22 cellular contexts compared by ENCODE assay signal in the genomic region with DNA sequence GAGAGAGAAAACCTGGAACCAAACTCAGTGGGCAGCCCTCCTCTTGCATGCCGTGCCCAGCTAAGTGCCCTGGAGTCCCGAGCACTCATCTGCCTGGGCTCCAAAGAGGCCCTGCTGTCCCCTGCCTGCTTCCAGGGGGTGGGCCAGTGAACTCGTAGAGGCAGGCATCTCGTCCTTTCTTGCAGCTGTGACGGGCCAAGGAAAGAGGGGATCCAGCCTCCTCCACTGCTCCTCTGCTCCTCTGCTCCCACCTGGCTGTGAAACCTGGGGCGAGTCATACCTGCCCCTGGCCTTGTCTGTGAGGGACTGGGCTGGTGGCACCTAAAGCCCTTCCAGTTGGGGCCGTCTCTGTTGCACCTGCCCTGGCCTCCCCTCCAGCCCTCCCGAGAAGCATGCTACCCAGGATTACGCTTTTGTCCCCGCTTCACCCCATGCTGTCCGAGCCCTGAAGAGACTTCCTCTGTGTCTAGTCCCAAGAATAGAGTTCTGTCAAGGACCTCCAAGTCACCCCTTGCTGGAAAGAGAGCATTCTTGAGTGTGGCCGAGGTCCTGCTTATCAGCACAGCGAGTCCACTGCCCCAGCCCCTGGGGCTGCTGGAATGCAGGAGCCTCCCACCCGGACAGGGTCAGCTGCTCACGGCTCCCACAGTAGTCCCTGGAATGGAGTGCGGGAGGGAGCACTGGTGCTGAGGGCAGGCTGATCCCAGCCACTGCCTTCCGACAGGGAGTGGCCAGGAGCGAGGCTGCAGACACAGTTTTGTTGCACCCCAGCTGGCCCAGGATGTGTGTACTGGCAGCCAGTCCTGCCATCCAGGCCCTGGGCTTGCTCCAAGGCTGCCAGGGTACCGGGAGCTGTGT. TPM values are rescaled to one million over a fixed set of nuclear protein-coding genes. Genes with fewer than 3 reads are reported as not detected.
A peak's percentile ranks its signal among the peaks of the same experiment; 100 is the strongest.
DNase-seq lines count a peak whose midpoint lies in the region; ATAC-seq, FAIRE-seq and TF ChIP-seq lines count a peak whose summit lies in the region.
"Had no signal": no experiment of that assay in that cellular context is flagged by ENCODE, and none has a peak within 500 bp of the region (broad histone marks: within the 10 kb centered on the region; RNA-seq: fewer than 3 reads in every experiment).

No MANE protein-coding gene starts in this region.

- no peak overlapping the region for H3K4me2 ChIP-seq in HepG2 (ENCODE audit: low read depth, low read length)

- H4K20me1 ChIP-seq in HepG2 (ENCODE audit: insufficient read depth, low read length), result no peaks in the 10 kb centered on the region; the same call in 1 of the 2 replicates

- no peaks in the 10 kb centered on the region for H3K79me2 ChIP-seq in HepG2 (ENCODE audit: insufficient read depth, low read length)

- peaks cover 15% of the 10 kb centered on the region for H3K4me1 Mint-ChIP-seq in progenitor cell of endocrine pancreas (ENCODE audit: low read depth)
- no peaks in the 10 kb centered on the region for H3K4me1 Mint-ChIP-seq in T-cell
- H3K4me1 Mint-ChIP-seq: activated naive CD8-positive, alpha-beta T cell treated with anti-CD3 and anti-CD28 coated beads, Interleukin-2, amount 50 U/mL, for 24 hours had no signal

- BruUV-seq in HepG2 (replicated peaks; lab: Mats Ljungman, UMichigan) (no TSS peak), A673 (replicated peaks; lab: Mats Ljungman, UMichigan) (no TSS peak)

- no peak for TF ChIP-seq RAD21 in HepG2 (CRISPR knock-in tag; IDR thresholded peaks at IDR 0.05)

- peaks cover 7 to 84% of the 10 kb centered on the region in 2 experiments; a peak in 4 of 5 replicates for H3K27me3 ChIP-seq in HepG2 (ENCODE audit: control insufficient read depth in 1 of 2, insufficient read depth in 2 of 2, low read length in 2 of 2)
- H3K27me3 ChIP-seq in A673 (replicated peaks; ENCODE audit: insufficient read depth, low read depth, low read length, poor library complexity), result no peaks in the 10 kb centered on the region
- H3K27me3 ChIP-seq: MG63 had no signal

- intact Hi-C loops in HepG2 (cut with micrococcal nuclease; ENCODE audit: unreplicated experiment), result no loop called here
- intact Hi-C loops in A673 (cut with micrococcal nuclease; ENCODE audit: unreplicated experiment), result no loop called here

- H3K9me3 Mint-ChIP-seq in progenitor cell of endocrine pancreas (ENCODE audit: low read depth) (no peaks in the 10 kb centered on the region), T-cell (no peaks in the 10 kb centered on the region)
- H3K9me3 Mint-ChIP-seq: activated naive CD8-positive, alpha-beta T cell treated with anti-CD3 and anti-CD28 coated beads, Interleukin-2, amount 50 U/mL, for 24 hours; activated T-cell treated with anti-CD3 and anti-CD28 coated beads, Interleukin-2, amount 50 U/mL, for 72 hours; CD8-positive, alpha-beta T cell; naive B cell had no signal

- no peaks in the 10 kb centered on the region for H3K9me3 ChIP-seq in HepG2 (ENCODE audit: low read length)
- no peaks in the 10 kb centered on the region for H3K9me3 ChIP-seq in A673 (ENCODE audit: low read depth, low read length, poor library complexity, severe bottlenecking)
- H3K9me3 ChIP-seq: MG63 had no signal

- no peak overlapping the region for H3K9ac ChIP-seq in HepG2 (ENCODE audit: insufficient read depth, low read depth, low read length)

- ATAC-seq in esophagus mucosa (peak; percentile 6), HepG2 (peak; percentile 19; the same call in 2 of the 3 replicates), GM18505 (IDR thresholded peaks at IDR 0.05; ENCODE audit: unreplicated experiment) (no peak), T-cell (replicated peaks in 1 of 4) (no peak), GM18498 (IDR thresholded peaks at IDR 0.05; ENCODE audit: unreplicated experiment) (no peak)
- ATAC-seq: activated naive CD8-positive, alpha-beta T cell treated with anti-CD3 and anti-CD28 coated beads, Interleukin-2, amount 50 U/mL, for 24 hours; activated T-cell treated with anti-CD3 and anti-CD28 coated beads, Interleukin-2, amount 50 U/mL, for 72 hours; CD8-positive, alpha-beta T cell; SK-N-SH treated with all-trans-retinoic acid at 6 μM for 48 hours had no signal

- CTCF ChIA-PET in HepG2 (lab: Yijun Ruan, JAX; ENCODE audit: low intra/inter-chr PET ratio, low total read pairs) (no interaction called here), T-cell (lab: Charles Lee) (no interaction called here), A673 (lab: Charles Lee) (no interaction called here)

- POLR2A ChIA-PET in HepG2 (lab: Yijun Ruan, JAX), result no interaction called here
- POLR2A ChIA-PET in T-cell (lab: Charles Lee), result no interaction called here
- POLR2A ChIA-PET in A673 (lab: Charles Lee; ENCODE audit: low non-redundant PET), result no interaction called here

- H3K36me3 Mint-ChIP-seq in progenitor cell of endocrine pancreas (ENCODE audit: insufficient read depth) (no peaks in the 10 kb centered on the region), T-cell (no peaks in the 10 kb centered on the region)
- H3K36me3 Mint-ChIP-seq: CD8-positive, alpha-beta T cell; naive B cell had no signal

- H3K27ac ChIP-seq in HepG2 (ENCODE audit: extremely low read length, insufficient read depth, low read length) (no peak overlapping the region), A673 (ENCODE audit: low read depth, low read length, poor library complexity, severe bottlenecking) (no peak overlapping the region)

- peak overlapping the region; percentile 57 for H3K27ac Mint-ChIP-seq in progenitor cell of endocrine pancreas
- H3K27ac Mint-ChIP-seq in T-cell, result no peak overlapping the region
- H3K27ac Mint-ChIP-seq: activated naive CD8-positive, alpha-beta T cell treated with anti-CD3 and anti-CD28 coated beads, Interleukin-2, amount 50 U/mL, for 24 hours; activated T-cell treated with anti-CD3 and anti-CD28 coated beads, Interleukin-2, amount 50 U/mL, for 72 hours; CD8-positive, alpha-beta T cell; naive B cell had no signal

- H3K27me3 Mint-ChIP-seq in progenitor cell of endocrine pancreas, result peaks cover 32% of the 10 kb centered on the region
- H3K27me3 Mint-ChIP-seq in T-cell, result peaks cover 6 to 24% of the 10 kb centered on the region in 2 donors

- FAIRE-seq in HepG2 (lab: Jason Lieb, UNC), result no peak
- FAIRE-seq: colon had no signal

- no peaks in the 10 kb centered on the region for H3K36me3 ChIP-seq in HepG2 (replicated peaks in 1 of 2; ENCODE audit: control insufficient read depth in 1 of 2, insufficient read depth in 2 of 2, low read length in 2 of 2)
- H3K36me3 ChIP-seq in A673 (ENCODE audit: insufficient read depth, low read length, poor library complexity, severe bottlenecking), result no peaks in the 10 kb centered on the region
- H3K36me3 ChIP-seq: MG63 had no signal

- H3K4me3 Mint-ChIP-seq in progenitor cell of endocrine pancreas (ENCODE audit: low read depth) (peak overlapping the region; percentile 27), T-cell (no peak overlapping the region)
- H3K4me3 Mint-ChIP-seq: activated naive CD8-positive, alpha-beta T cell treated with anti-CD3 and anti-CD28 coated beads, Interleukin-2, amount 50 U/mL, for 24 hours; activated T-cell treated with anti-CD3 and anti-CD28 coated beads, Interleukin-2, amount 50 U/mL, for 72 hours; CD8-positive, alpha-beta T cell; naive B cell had no signal

- H2AFZ ChIP-seq in HepG2 (ENCODE audit: low read length), result no peak overlapping the region

- H3K4me3 ChIP-seq in HepG2 (replicated peaks in 1 of 3; ENCODE audit: insufficient read depth in 1 of 3, low read depth in 2 of 3, low read length in 3 of 3), result no peak overlapping the region
- no peak overlapping the region for H3K4me3 ChIP-seq in A673 (ENCODE audit: low read depth, low read length, poor library complexity, severe bottlenecking)
- H3K4me3 ChIP-seq: MG63 had no signal

- no peaks in the 10 kb centered on the region for H3K4me1 ChIP-seq in HepG2 (ENCODE audit: insufficient read depth, low read length)
- no peaks in the 10 kb centered on the region for H3K4me1 ChIP-seq in A673 (ENCODE audit: insufficient read depth, low read length, poor library complexity, severe bottlenecking)

- WGBS in HepG2 (ENCODE audit: low lambda C conversion rate), result 14% methylated on average over 11 of the region's 19 CpGs

- DNase-seq in ELF-1 (ENCODE audit: low read depth, low spot score) (peak; percentile 77), HepG2 (ENCODE audit: low spot score) (no peak), progenitor cell of endocrine pancreas (ENCODE audit: low spot score, unreplicated experiment) (peak; percentile 33), T-cell (no peak), A673 (ENCODE audit: low spot score) (no peak)
- DNase-seq: activated naive CD8-positive, alpha-beta T cell treated with anti-CD3 and anti-CD28 coated beads, Interleukin-2, amount 50 U/mL, for 24 hours; activated T-cell treated with anti-CD3 and anti-CD28 coated beads, Interleukin-2, amount 50 U/mL, for 72 hours; CD8-positive, alpha-beta T cell; EL; glutamatergic neuron; HCEC 1CT; MG63; naive B cell; NCI-H1930; NCI-H524; stimulated activated CD4-positive, alpha-beta T cell treated with anti-CD3 and anti-CD28 coated beads, Interleukin-4, amount 100 ng/mL, for 1 hour; stimulated activated CD8-positive, alpha-beta memory T cell treated with anti-CD3 and anti-CD28 coated beads, Interleukin-4, amount 100 ng/mL, for 48 hours had no signal

- TF ChIP-seq CTCF in HepG2 (CRISPR knock-in tag; IDR thresholded peaks at IDR 0.05) (no peak), progenitor cell of endocrine pancreas (IDR thresholded peaks at IDR 0.05; ENCODE audit: unreplicated experiment) (no peak), A673 (conservative IDR thresholded peaks at IDR 0.05; ENCODE audit: low read depth, low read length) (no peak)

- in situ Hi-C loops in HepG2 (cut with HindIII; ENCODE audit: extremely low pct_ligation_motif_present, low pct_unique_long_range_greater_than_20kb), result no loop called here

- TF ChIP-seq POLR2A in HepG2 (IDR thresholded peaks at IDR 0.05; ENCODE audit: insufficient read depth in 1 of 2, low read depth in 2 of 2, low read length in 2 of 2), result no peak
- TF ChIP-seq POLR2A in GM18505 (IDR thresholded peaks at IDR 0.05; ENCODE audit: borderline replicate concordance, extremely low read depth, insufficient read depth, insufficient read length), result no peak

- TF ChIP-seq EP300 in HepG2 (IDR thresholded peaks at IDR 0.05; ENCODE audit: low read depth in 2 of 2, low read length in 2 of 2) (no peak), HepG2 (CRISPR knock-in tag; IDR thresholded peaks at IDR 0.05; ENCODE audit: borderline replicate concordance) (no peak)

RNA-seq across cellular contexts. Expression of a gene that starts 14.3 kb away (rescaled TPM):
- total RNA-seq in esophagus mucosa, result 0.44 TPM
- total RNA-seq in HepG2 (2016; rRNA removed; fragmentation: Illumina TruSeq; extraction: Trizol), result not detected in 2 replicates
- total RNA-seq in HepG2 (2016; cell fraction: cytosol; rRNA removed; fragmentation: Illumina TruSeq; extraction: Trizol; ENCODE audit: low read depth), result not detected in 2 replicates
- not detected in 2 replicates for total RNA-seq in HepG2 (2016; cell fraction: insoluble cytoplasmic fraction; rRNA removed; fragmentation: Illumina TruSeq; extraction: Trizol)
- total RNA-seq in HepG2 (2016; cell fraction: membrane; rRNA removed; fragmentation: Illumina TruSeq; extraction: Trizol), result not detected in 2 replicates
- total RNA-seq in HepG2 (2016; cell fraction: nucleus; rRNA removed; fragmentation: Illumina TruSeq; extraction: Trizol), result not detected in 2 replicates
- 0.03 TPM in 1 of 2 replicates, not detected in the other for polyA plus RNA-seq in HepG2 (2011; rRNA removed)
- not detected in 2 replicates for polyA plus RNA-seq in HepG2 (2011; cell fraction: cytosol; rRNA removed)
- not detected in 2 replicates for polyA plus RNA-seq in HepG2 (2011; cell fraction: nucleus; rRNA removed)
- polyA plus RNA-seq in HepG2 (2012), result not detected in 2 replicates
- not detected in 2 replicates for polyA plus RNA-seq in HepG2 (2016; cell fraction: cytosol; fragmentation: Illumina TruSeq; extraction: Trizol; ENCODE audit: low read depth)
- not detected in 2 replicates for polyA plus RNA-seq in HepG2 (2016; cell fraction: insoluble cytoplasmic fraction; fragmentation: Illumina TruSeq; extraction: Trizol; ENCODE audit: low read depth)
- not detected in 2 replicates for polyA plus RNA-seq in HepG2 (2016; cell fraction: membrane; fragmentation: Illumina TruSeq; extraction: Trizol; ENCODE audit: low read depth)
- polyA plus RNA-seq in HepG2 (2016; cell fraction: nucleus; fragmentation: Illumina TruSeq; extraction: Trizol; ENCODE audit: insufficient read depth, low read depth), result not detected in 2 replicates
- polyA minus RNA-seq in HepG2 (2011; rRNA and poly(A)+ RNA removed; ENCODE audit: low replicate concordance), result 3.7 TPM in 1 of 2 replicates, not detected in the other
- polyA minus RNA-seq in HepG2 (2011; cell fraction: cytosol; rRNA and poly(A)+ RNA removed), result not detected in 2 replicates
- not detected in 2 replicates for polyA minus RNA-seq in HepG2 (2011; cell fraction: nucleus; rRNA and poly(A)+ RNA removed)
- total RNA-seq in progenitor cell of endocrine pancreas, result 1.2 and 1.5 TPM in 2 replicates
- total RNA-seq in T-cell, result under 1 TPM in 3 of 5 donors, not detected in 2; 0.23 to 0.35 (median 0.26) TPM
- total RNA-seq in A673 (2021), result 0.13 and 0.31 TPM in 2 replicates
- total RNA-seq: activated T-cell treated with anti-CD3 and anti-CD28 coated beads, Interleukin-2, amount 50 U/mL, for 72 hours; CD8-positive, alpha-beta T cell had no signal

RNA-seq across cellular contexts. Expression of a gene that starts 57.2 kb away (rescaled TPM):
- total RNA-seq in esophagus mucosa (42.7 TPM), HepG2 (2016; rRNA removed; fragmentation: Illumina TruSeq; extraction: Trizol) (11.8 and 21.2 TPM in 2 replicates), progenitor cell of endocrine pancreas (19.2 and 19.9 TPM in 2 replicates), T-cell (10 to 100 TPM; 17.6 to 20.0 (median 18.4) TPM), A673 (2021) (32.8 and 33.2 TPM in 2 replicates)
- total RNA-seq in HepG2 (2016; cell fraction: cytosol; rRNA removed; fragmentation: Illumina TruSeq; extraction: Trizol; ENCODE audit: low read depth), result 3.5 and 3.7 TPM in 2 replicates
- total RNA-seq in HepG2 (2016; cell fraction: insoluble cytoplasmic fraction; rRNA removed; fragmentation: Illumina TruSeq; extraction: Trizol), result 9.9 and 20.3 TPM in 2 replicates
- 14.2 and 15.5 TPM in 2 replicates for total RNA-seq in HepG2 (2016; cell fraction: membrane; rRNA removed; fragmentation: Illumina TruSeq; extraction: Trizol)
- total RNA-seq in HepG2 (2016; cell fraction: nucleus; rRNA removed; fragmentation: Illumina TruSeq; extraction: Trizol), result 19.3 and 24.0 TPM in 2 replicates
- 15.2 and 19.2 TPM in 2 replicates for polyA plus RNA-seq in HepG2 (2011; rRNA removed)
- polyA plus RNA-seq in HepG2 (2011; cell fraction: cytosol; rRNA removed), result 16.7 and 16.8 TPM in 2 replicates
- polyA plus RNA-seq in HepG2 (2011; cell fraction: nucleus; rRNA removed), result 12.0 and 12.7 TPM in 2 replicates
- polyA plus RNA-seq in HepG2 (2012), result 7.1 and 9.5 TPM in 2 replicates
- 2.7 and 3.6 TPM in 2 replicates for polyA plus RNA-seq in HepG2 (2016; cell fraction: cytosol; fragmentation: Illumina TruSeq; extraction: Trizol; ENCODE audit: low read depth)
- polyA plus RNA-seq in HepG2 (2016; cell fraction: insoluble cytoplasmic fraction; fragmentation: Illumina TruSeq; extraction: Trizol; ENCODE audit: low read depth), result 7.6 and 11.6 TPM in 2 replicates
- 8.6 and 8.7 TPM in 2 replicates for polyA plus RNA-seq in HepG2 (2016; cell fraction: membrane; fragmentation: Illumina TruSeq; extraction: Trizol; ENCODE audit: low read depth)
- 26.2 and 26.3 TPM in 2 replicates for polyA plus RNA-seq in HepG2 (2016; cell fraction: nucleus; fragmentation: Illumina TruSeq; extraction: Trizol; ENCODE audit: insufficient read depth, low read depth)
- 75.6 and 115 TPM in 2 replicates for polyA minus RNA-seq in HepG2 (2011; rRNA and poly(A)+ RNA removed; ENCODE audit: low replicate concordance)
- polyA minus RNA-seq in HepG2 (2011; cell fraction: cytosol; rRNA and poly(A)+ RNA removed), result 19.2 and 22.7 TPM in 2 replicates
- 13.9 and 16.2 TPM in 2 replicates for polyA minus RNA-seq in HepG2 (2011; cell fraction: nucleus; rRNA and poly(A)+ RNA removed)

Comparison
In these comparisons a context has a peak if more than half of its experiments do, and no peak if none do; other contexts are left out.
1. DNase-seq: peak in ELF-1 (single experiment) and progenitor cell of endocrine pancreas (single experiment); none in HepG2 (single experiment), T-cell (0 of 34) and A673 (single experiment).
2. ATAC-seq: peak in esophagus mucosa (single experiment) and HepG2 (single experiment); none in GM18505 (single experiment), T-cell (0 of 4) and GM18498 (single experiment).